ENCODE assay signal across 8 cellular contexts in genomic region chr12:98644712-98645571, GRCh38.
DNase-seq lines count a peak whose midpoint lies in the region; ATAC-seq lines count a peak whose summit lies in the region.

TSS of gene APAF1 (plus strand) at chr12:98645290. CDS start at chr12:98648360, 3,070 bp downstream.
TSS of gene IKBIP (minus strand) at chr12:98644788. CDS start at chr12:98644701, 87 bp downstream.

- peaks cover 51% of the 10 kb centered on the region for H3K4me1 Mint-ChIP-seq in activated naive CD4-positive, alpha-beta T cell treated with anti-CD3 and anti-CD28 coated beads, Interleukin-2, amount 10 ng/mL, durations not matched to agents 7 days and 5 days

- H3K36me3 Mint-ChIP-seq in activated naive CD4-positive, alpha-beta T cell treated with anti-CD3 and anti-CD28 coated beads, Interleukin-2, amount 10 ng/mL, durations not matched to agents 7 days and 5 days, result peaks cover 22% of the 10 kb centered on the region

- CTCF ChIA-PET in activated naive CD4-positive, alpha-beta T cell treated with anti-CD3 and anti-CD28 coated beads, Interleukin-2, amount 10 ng/mL, durations not matched to agents 7 days and 5 days (lab: Charles Lee), result interaction anchor here (0.6 to 2.2 kb wide), 4 partner anchors 9 to 78 kb away, joined by 3 to 7 read pairs (median 4); no protein-coding TSS in a partner anchor

- H3K36me3 ChIP-seq in SK-N-MC (ENCODE audit: insufficient read depth, low read length), result peaks cover 16% of the 10 kb centered on the region

- peak; percentile 86 for ATAC-seq in HG02588 (IDR thresholded peaks at IDR 0.05; ENCODE audit: unreplicated experiment)

- no peaks in the 10 kb centered on the region for H3K9me3 ChIP-seq in SK-N-MC (ENCODE audit: low read depth, low read length)

- peak within 1 kb of the TSS; percentile 96 for H3K27ac Mint-ChIP-seq in activated naive CD4-positive, alpha-beta T cell treated with anti-CD3 and anti-CD28 coated beads, Interleukin-2, amount 10 ng/mL, durations not matched to agents 7 days and 5 days

- no peaks in the 10 kb centered on the region for H3K27me3 Mint-ChIP-seq in activated naive CD4-positive, alpha-beta T cell treated with anti-CD3 and anti-CD28 coated beads, Interleukin-2, amount 10 ng/mL, durations not matched to agents 7 days and 5 days

- peak within 1 kb of the TSS; percentile 98 for H3K4me3 Mint-ChIP-seq in activated naive CD4-positive, alpha-beta T cell treated with anti-CD3 and anti-CD28 coated beads, Interleukin-2, amount 10 ng/mL, durations not matched to agents 7 days and 5 days

- peak within 1 kb of the TSS; percentile 30; the same call in 1 of the 2 replicates for H3K27ac ChIP-seq in SK-N-MC
- H3K27ac ChIP-seq in substantia nigra (ENCODE audit: low read depth, low read length, poor library complexity, severe bottlenecking), result peak within 1 kb of the TSS; percentile 75

- H3K9me3 Mint-ChIP-seq in activated naive CD4-positive, alpha-beta T cell treated with anti-CD3 and anti-CD28 coated beads, Interleukin-2, amount 10 ng/mL, durations not matched to agents 7 days and 5 days, result no peaks in the 10 kb centered on the region

- DNase-seq in NCI-H1048 (lab: John Stamatoyannopoulos, UW) (peak; percentile 94), SK-N-MC (ENCODE audit: low read depth, low spot score) (peak; percentile 81), germinal center (ENCODE audit: low spot score) (peak; percentile 96), non-pigmented ciliary epithelial cell (ENCODE audit: low read depth) (peak; percentile 74), substantia nigra (lab: John Stamatoyannopoulos, UW) (peak; percentile 65 to 98 (median 92))
- DNase-seq in activated naive CD4-positive, alpha-beta T cell treated with anti-CD3 and anti-CD28 coated beads, Interleukin-2, amount 10 ng/mL, durations not matched to agents 7 days and 5 days, result peak; percentile 97

- H3K9ac ChIP-seq in SK-N-MC (ENCODE audit: insufficient read length), result peak within 1 kb of the TSS; percentile 81

- peak within 1 kb of the TSS; percentile 88 for H3K4me3 ChIP-seq in GM08714 (ENCODE audit: low read length)
- peak within 1 kb of the TSS; percentile 95 for H3K4me3 ChIP-seq in SK-N-MC

Comparison
In these comparisons a context has a peak if more than half of its experiments do, and no peak if none do; other contexts are left out.
1. Peak in every context shown above with its lines: DNase-seq, ATAC-seq, H3K4me3 ChIP-seq and H3K27ac ChIP-seq.